1 cellular context compared by ENCODE assay signal in the genomic region with DNA sequence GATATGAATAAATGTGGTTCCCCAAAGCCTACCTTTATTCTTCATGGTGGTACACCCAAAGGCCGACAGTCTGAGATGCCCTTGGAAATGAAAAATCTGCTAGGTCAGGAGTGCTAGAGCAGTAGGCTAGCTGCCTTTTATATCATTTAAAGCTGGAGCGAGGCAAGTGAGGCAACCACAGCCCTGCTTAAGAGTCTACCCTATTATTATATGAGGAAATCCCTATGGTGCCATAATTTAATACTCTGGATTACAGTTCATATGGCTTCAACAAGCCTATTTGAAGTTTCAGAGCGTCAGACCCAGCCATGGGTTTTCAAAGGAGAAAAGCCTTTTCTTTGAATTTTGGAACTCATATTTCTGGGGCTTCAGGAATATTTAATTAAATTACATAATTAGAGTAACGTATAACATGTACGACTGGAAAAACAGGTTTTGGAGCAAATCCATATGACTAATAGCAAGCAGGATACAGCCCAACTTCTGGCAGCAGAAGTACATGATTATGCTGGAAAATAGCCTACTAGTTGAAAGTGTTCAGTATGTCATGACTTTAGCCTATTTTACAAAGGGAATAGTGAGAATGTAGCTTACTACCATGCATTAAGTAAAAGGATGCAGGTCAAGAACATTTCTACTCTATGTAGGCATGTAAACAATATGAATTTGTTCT.
TF ChIP-seq lines count a peak whose summit lies in the region.

No MANE protein-coding gene starts in this region.

TF ChIP-seq in Ishikawa, 13 proteins besides CTCF, POLR2A, EP300 and RAD21 (continued from another document):
- TF ChIP-seq, protein P1, sequence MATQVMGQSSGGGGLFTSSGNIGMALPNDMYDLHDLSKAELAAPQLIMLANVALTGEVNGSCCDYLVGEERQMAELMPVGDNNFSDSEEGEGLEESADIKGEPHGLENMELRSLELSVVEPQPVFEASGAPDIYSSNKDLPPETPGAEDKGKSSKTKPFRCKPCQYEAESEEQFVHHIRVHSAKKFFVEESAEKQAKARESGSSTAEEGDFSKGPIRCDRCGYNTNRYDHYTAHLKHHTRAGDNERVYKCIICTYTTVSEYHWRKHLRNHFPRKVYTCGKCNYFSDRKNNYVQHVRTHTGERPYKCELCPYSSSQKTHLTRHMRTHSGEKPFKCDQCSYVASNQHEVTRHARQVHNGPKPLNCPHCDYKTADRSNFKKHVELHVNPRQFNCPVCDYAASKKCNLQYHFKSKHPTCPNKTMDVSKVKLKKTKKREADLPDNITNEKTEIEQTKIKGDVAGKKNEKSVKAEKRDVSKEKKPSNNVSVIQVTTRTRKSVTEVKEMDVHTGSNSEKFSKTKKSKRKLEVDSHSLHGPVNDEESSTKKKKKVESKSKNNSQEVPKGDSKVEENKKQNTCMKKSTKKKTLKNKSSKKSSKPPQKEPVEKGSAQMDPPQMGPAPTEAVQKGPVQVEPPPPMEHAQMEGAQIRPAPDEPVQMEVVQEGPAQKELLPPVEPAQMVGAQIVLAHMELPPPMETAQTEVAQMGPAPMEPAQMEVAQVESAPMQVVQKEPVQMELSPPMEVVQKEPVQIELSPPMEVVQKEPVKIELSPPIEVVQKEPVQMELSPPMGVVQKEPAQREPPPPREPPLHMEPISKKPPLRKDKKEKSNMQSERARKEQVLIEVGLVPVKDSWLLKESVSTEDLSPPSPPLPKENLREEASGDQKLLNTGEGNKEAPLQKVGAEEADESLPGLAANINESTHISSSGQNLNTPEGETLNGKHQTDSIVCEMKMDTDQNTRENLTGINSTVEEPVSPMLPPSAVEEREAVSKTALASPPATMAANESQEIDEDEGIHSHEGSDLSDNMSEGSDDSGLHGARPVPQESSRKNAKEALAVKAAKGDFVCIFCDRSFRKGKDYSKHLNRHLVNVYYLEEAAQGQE (IDR thresholded peaks at IDR 0.05; ENCODE audit: low read depth): no peak
- TF ChIP-seq EGR1 (IDR thresholded peaks at IDR 0.05) (no peak), CEBPB (IDR thresholded peaks at IDR 0.05) (no peak), FOXM1 (IDR thresholded peaks at IDR 0.05; ENCODE audit: borderline replicate concordance, low read depth) (0 out of 2 replicates have a peak, but pooled peaks have one; percentile 23), ZBTB7A (IDR thresholded peaks at IDR 0.05; ENCODE audit: low read depth) (no peak), TEAD4 (IDR thresholded peaks at IDR 0.05) (no peak), TAF1 (IDR thresholded peaks at IDR 0.05; ENCODE audit: low read depth) (no peak), NFIC (IDR thresholded peaks at IDR 0.05) (peak; percentile 68), CREB1 (IDR thresholded peaks at IDR 0.05; ENCODE audit: low read depth) (no peak)
TF ChIP-seq in Ishikawa: peak in this region for 3.
